Comparison of ENCODE assay signal across 9 cellular contexts in the genomic region with DNA sequence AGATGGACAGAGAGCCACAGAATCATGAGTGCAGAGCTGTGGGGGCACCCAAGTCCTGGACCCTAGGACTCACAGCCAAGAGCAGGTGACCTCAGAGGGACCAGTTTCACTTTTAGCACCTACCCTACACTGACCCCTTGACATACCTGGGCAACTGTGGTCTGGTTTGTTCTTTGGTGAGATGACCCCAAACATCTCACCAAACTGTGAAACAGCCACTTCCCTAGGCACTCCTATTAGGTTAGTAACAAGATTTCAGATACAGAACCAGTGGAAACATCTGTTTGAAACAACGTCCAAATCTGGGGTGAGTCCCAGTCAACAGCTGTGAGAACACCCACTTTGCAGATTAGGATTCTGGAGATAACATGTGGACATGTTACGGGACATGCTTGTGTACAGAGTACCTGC. TPM values are rescaled to one million over a fixed set of nuclear protein-coding genes. Genes with fewer than 3 reads are reported as not detected.
DNase-seq lines count a peak whose midpoint lies in the region; ATAC-seq and TF ChIP-seq lines count a peak whose summit lies in the region.
"Had no signal": no experiment of that assay in that cellular context is flagged by ENCODE, and none has a peak within 500 bp of the region (broad histone marks: within the 10 kb centered on the region; RNA-seq: fewer than 3 reads in every experiment).

No MANE protein-coding gene starts in this region.

- H3K9ac ChIP-seq in SK-N-SH = no peak overlapping the region

- no peak for ATAC-seq in SK-N-SH treated with all-trans-retinoic acid at 6 μM for 48 hours
- ATAC-seq in HG02870 (IDR thresholded peaks at IDR 0.05; ENCODE audit: unreplicated experiment) = no peak

- no peaks in the 10 kb centered on the region for H3K9me3 Mint-ChIP-seq in activated T-helper 2 cell treated with anti-CD3 and anti-CD28 coated beads, Interferon-gamma antibody, Interleukin-2, Interleukin-4, amounts not matched to agents 10 μg/mL and 5 μg/mL and 100 μg/mL, durations not matched to agents 14 hours and 24 hours and 36 hours

- H3K27me3 ChIP-seq in SK-N-SH (ENCODE audit: insufficient read depth) (no peaks in the 10 kb centered on the region), layer of hippocampus (ENCODE audit: control insufficient read depth, insufficient read depth, low read length) (no peaks in the 10 kb centered on the region)
- H3K27me3 ChIP-seq: cardiac muscle cell had no signal

- no peaks in the 10 kb centered on the region for H3K9me2 ChIP-seq in SK-N-SH

- peak overlapping the region; percentile 21 for H3K4me3 Mint-ChIP-seq in activated T-helper 2 cell treated with anti-CD3 and anti-CD28 coated beads, Interferon-gamma antibody, Interleukin-2, Interleukin-4, amounts not matched to agents 10 μg/mL and 5 μg/mL and 100 μg/mL, durations not matched to agents 14 hours and 24 hours and 36 hours (ENCODE audit: low read depth)

- peaks cover 40% of the 10 kb centered on the region for H3K36me3 Mint-ChIP-seq in activated T-helper 2 cell treated with anti-CD3 and anti-CD28 coated beads, Interferon-gamma antibody, Interleukin-2, Interleukin-4, amounts not matched to agents 10 μg/mL and 5 μg/mL and 100 μg/mL, durations not matched to agents 14 hours and 24 hours and 36 hours (ENCODE audit: low read depth)

- CTCF ChIA-PET in SK-N-SH (lab: Yijun Ruan, JAX) = interaction anchor here (0.7 to 16.3 kb wide), 80 partner anchors 10 to 415 kb away, joined by 3 to 299 read pairs (median 6); no protein-coding TSS in a partner anchor

- peaks cover 8 to 36% of the 10 kb centered on the region in 2 experiments for H3K4me1 ChIP-seq in SK-N-SH (ENCODE audit: control insufficient read depth in 1 of 2, insufficient read depth in 2 of 2, low read depth in 1 of 2, low read length in 1 of 2)

- peaks cover 44% of the 10 kb centered on the region for H3K79me2 ChIP-seq in SK-N-SH (ENCODE audit: insufficient read depth)

- intact Hi-C loops in activated T-helper 2 cell treated with anti-CD3 and anti-CD28 coated beads, Interferon-gamma antibody, Interleukin-2, Interleukin-4, amounts not matched to agents 10 μg/mL and 5 μg/mL and 100 μg/mL, durations not matched to agents 14 hours and 24 hours and 36 hours (cut with micrococcal nuclease) = loop anchor here (2.0 to 10.0 kb wide), 8 partner anchors 199 to 546 kb away; a partner anchor contains a TSS

- TF ChIP-seq EP300 in SK-N-SH (IDR thresholded peaks at IDR 0.05; ENCODE audit: borderline replicate concordance in 1 of 2, low read depth in 1 of 2, low read length in 1 of 2) = no peak

- no peak for DNase-seq in SK-N-SH
- DNase-seq in activated T-helper 2 cell treated with anti-CD3 and anti-CD28 coated beads, Interferon-gamma antibody, Interleukin-2, Interleukin-4, amounts not matched to agents 10 μg/mL and 5 μg/mL and 100 μg/mL, durations not matched to agents 14 hours and 24 hours and 36 hours (ENCODE audit: low spot score) = no peak
- no peak for DNase-seq in foreskin melanocyte
- no peak for DNase-seq in NCI-H748 treated with DMSO at 0.1 percent for 48 hours (lab: John Stamatoyannopoulos, UW)

- peak overlapping the region; percentile 83 for H3K4me2 ChIP-seq in SK-N-SH

- H3K9me3 ChIP-seq in SK-N-SH = no peaks in the 10 kb centered on the region

- TF ChIP-seq RAD21 in SK-N-SH (IDR thresholded peaks at IDR 0.05; ENCODE audit: low read length) = no peak

- H3K27ac Mint-ChIP-seq in activated T-helper 2 cell treated with anti-CD3 and anti-CD28 coated beads, Interferon-gamma antibody, Interleukin-2, Interleukin-4, amounts not matched to agents 10 μg/mL and 5 μg/mL and 100 μg/mL, durations not matched to agents 14 hours and 24 hours and 36 hours = no peak overlapping the region

- peaks cover 27% of the 10 kb centered on the region for H4K20me1 ChIP-seq in SK-N-SH (ENCODE audit: insufficient read depth)

- peaks cover 8 to 30% of the 10 kb centered on the region in 2 experiments for H3K36me3 ChIP-seq in SK-N-SH (replicated peaks in 1 of 2; ENCODE audit: control insufficient read depth in 1 of 2, insufficient read depth in 2 of 2, low read length in 1 of 2)

- H3K4me1 Mint-ChIP-seq in activated T-helper 2 cell treated with anti-CD3 and anti-CD28 coated beads, Interferon-gamma antibody, Interleukin-2, Interleukin-4, amounts not matched to agents 10 μg/mL and 5 μg/mL and 100 μg/mL, durations not matched to agents 14 hours and 24 hours and 36 hours (ENCODE audit: low read depth) = peaks cover 20% of the 10 kb centered on the region

- POLR2A ChIA-PET in SK-N-SH (lab: Yijun Ruan, JAX) = interaction anchor here (0.6 to 3.7 kb wide), 15 partner anchors 8 to 284 kb away, joined by 3 to 24 read pairs (median 8); no protein-coding TSS in a partner anchor

- H2AFZ ChIP-seq in SK-N-SH (ENCODE audit: low read depth) = no peak overlapping the region

- no peaks in the 10 kb centered on the region for H3K27me3 Mint-ChIP-seq in activated T-helper 2 cell treated with anti-CD3 and anti-CD28 coated beads, Interferon-gamma antibody, Interleukin-2, Interleukin-4, amounts not matched to agents 10 μg/mL and 5 μg/mL and 100 μg/mL, durations not matched to agents 14 hours and 24 hours and 36 hours (ENCODE audit: low read depth)

- no peak for TF ChIP-seq CTCF in SK-N-SH (IDR thresholded peaks at IDR 0.05)

- H3F3A ChIP-seq in SK-N-SH (replicated peaks; ENCODE audit: insufficient read depth) = peaks cover 25% of the 10 kb centered on the region

- H3K27ac ChIP-seq in SK-N-SH (ENCODE audit: low read depth in 2 of 2, low read length in 1 of 2) (peak overlapping the region; percentile 91 to 95), layer of hippocampus (ENCODE audit: low read depth, low read length) (peak overlapping the region; percentile 99), temporal lobe (ENCODE audit: low read depth, low read length) (peak overlapping the region; percentile 96)

- H3K4me3 ChIP-seq in SK-N-SH (ENCODE audit: low read depth in 2 of 2, low read length in 1 of 2) = no peak overlapping the region

- WGBS in SK-N-SH (ENCODE audit: low lambda C conversion rate) = 72% methylated on average over 2 of the region's 2 CpGs

TF ChIP-seq in SK-N-SH, 30 proteins besides CTCF, POLR2A, EP300 and RAD21:
- TF ChIP-seq NFIC (IDR thresholded peaks at IDR 0.05; ENCODE audit: borderline replicate concordance) (no peak), TEAD4 (IDR thresholded peaks at IDR 0.05; ENCODE audit: borderline replicate concordance, insufficient read depth) (no peak), CHD2 (IDR thresholded peaks at IDR 0.05; ENCODE audit: low read length, partially characterized antibody) (peak; percentile 10)

TF ChIP-seq in SK-N-SH treated with all-trans-retinoic acid at 6 μM for 48 hours, 23 proteins besides CTCF, POLR2A, EP300 and RAD21 (continues in another document):
- TF ChIP-seq, protein P1, sequence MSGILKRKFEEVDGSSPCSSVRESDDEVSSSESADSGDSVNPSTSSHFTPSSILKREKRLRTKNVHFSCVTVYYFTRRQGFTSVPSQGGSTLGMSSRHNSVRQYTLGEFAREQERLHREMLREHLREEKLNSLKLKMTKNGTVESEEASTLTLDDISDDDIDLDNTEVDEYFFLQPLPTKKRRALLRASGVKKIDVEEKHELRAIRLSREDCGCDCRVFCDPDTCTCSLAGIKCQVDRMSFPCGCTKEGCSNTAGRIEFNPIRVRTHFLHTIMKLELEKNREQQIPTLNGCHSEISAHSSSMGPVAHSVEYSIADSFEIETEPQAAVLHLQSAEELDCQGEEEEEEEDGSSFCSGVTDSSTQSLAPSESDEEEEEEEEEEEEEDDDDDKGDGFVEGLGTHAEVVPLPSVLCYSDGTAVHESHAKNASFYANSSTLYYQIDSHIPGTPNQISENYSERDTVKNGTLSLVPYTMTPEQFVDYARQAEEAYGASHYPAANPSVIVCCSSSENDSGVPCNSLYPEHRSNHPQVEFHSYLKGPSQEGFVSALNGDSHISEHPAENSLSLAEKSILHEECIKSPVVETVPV (CRISPR knock-in tag; IDR thresholded peaks at IDR 0.05) = no peak
- TF ChIP-seq ZNF70 (CRISPR knock-in tag; IDR thresholded peaks at IDR 0.05) (no peak), ARNTL (CRISPR knock-in tag; IDR thresholded peaks at IDR 0.05; ENCODE audit: borderline replicate concordance, low read depth) (no peak), PPARA (CRISPR knock-in tag; IDR thresholded peaks at IDR 0.05; ENCODE audit: borderline replicate concordance) (no peak), ZNF8 (CRISPR knock-in tag; IDR thresholded peaks at IDR 0.05) (no peak), GLIS3 (CRISPR knock-in tag; IDR thresholded peaks at IDR 0.05) (no peak)
- TF ChIP-seq, protein P2, sequence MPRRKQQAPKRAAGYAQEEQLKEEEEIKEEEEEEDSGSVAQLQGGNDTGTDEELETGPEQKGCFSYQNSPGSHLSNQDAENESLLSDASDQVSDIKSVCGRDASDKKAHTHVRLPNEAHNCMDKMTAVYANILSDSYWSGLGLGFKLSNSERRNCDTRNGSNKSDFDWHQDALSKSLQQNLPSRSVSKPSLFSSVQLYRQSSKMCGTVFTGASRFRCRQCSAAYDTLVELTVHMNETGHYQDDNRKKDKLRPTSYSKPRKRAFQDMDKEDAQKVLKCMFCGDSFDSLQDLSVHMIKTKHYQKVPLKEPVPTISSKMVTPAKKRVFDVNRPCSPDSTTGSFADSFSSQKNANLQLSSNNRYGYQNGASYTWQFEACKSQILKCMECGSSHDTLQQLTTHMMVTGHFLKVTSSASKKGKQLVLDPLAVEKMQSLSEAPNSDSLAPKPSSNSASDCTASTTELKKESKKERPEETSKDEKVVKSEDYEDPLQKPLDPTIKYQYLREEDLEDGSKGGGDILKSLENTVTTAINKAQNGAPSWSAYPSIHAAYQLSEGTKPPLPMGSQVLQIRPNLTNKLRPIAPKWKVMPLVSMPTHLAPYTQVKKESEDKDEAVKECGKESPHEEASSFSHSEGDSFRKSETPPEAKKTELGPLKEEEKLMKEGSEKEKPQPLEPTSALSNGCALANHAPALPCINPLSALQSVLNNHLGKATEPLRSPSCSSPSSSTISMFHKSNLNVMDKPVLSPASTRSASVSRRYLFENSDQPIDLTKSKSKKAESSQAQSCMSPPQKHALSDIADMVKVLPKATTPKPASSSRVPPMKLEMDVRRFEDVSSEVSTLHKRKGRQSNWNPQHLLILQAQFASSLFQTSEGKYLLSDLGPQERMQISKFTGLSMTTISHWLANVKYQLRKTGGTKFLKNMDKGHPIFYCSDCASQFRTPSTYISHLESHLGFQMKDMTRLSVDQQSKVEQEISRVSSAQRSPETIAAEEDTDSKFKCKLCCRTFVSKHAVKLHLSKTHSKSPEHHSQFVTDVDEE (CRISPR knock-in tag; IDR thresholded peaks at IDR 0.05) = no peak

RNA-seq across cellular contexts. Expression of a gene that starts 1.9 kb away (rescaled TPM):
- polyA plus RNA-seq in SK-N-SH (2012; rRNA removed) = 12.5 and 18.4 TPM in 2 replicates
- 22.0 and 22.2 TPM in 2 replicates for polyA plus RNA-seq in SK-N-SH (2012; cell fraction: cytosol; rRNA removed)
- polyA plus RNA-seq in SK-N-SH (2012; cell fraction: nucleus; rRNA removed) = 24.1 and 24.2 TPM in 2 replicates
- total RNA-seq in activated T-helper 2 cell treated with anti-CD3 and anti-CD28 coated beads, Interferon-gamma antibody, Interleukin-2, Interleukin-4, amounts not matched to agents 10 μg/mL and 5 μg/mL and 100 μg/mL, durations not matched to agents 14 hours and 24 hours and 36 hours = 114 TPM in 2 replicates
- 9.6 TPM for total RNA-seq in temporal lobe

Comparison
In these comparisons a context has a peak if more than half of its experiments do, and no peak if none do; other contexts are left out.
1. RNA of a gene that starts 1.9 kb away (total RNA-seq): 114 TPM in activated T-helper 2 cell treated with anti-CD3 and anti-CD28 coated beads, Interferon-gamma antibody, Interleukin-2, Interleukin-4, amounts not matched to agents 10 μg/mL and 5 μg/mL and 100 μg/mL, durations not matched to agents 14 hours and 24 hours and 36 hours; 9.6 TPM in temporal lobe (single experiment); every median in the first group is over 10 times any median in the second.
2. Peak in every context shown above with its lines, with median percentiles within 50 percentile points of each other: H3K27ac ChIP-seq.